ENCODE assay signal across 1 cellular context in genomic region chr3:52005571-52005986, GRCh38.
TF ChIP-seq lines count a peak whose summit lies in the region.

No MANE protein-coding gene starts in this region.

TF ChIP-seq in HepG2, 621 proteins besides CTCF, POLR2A, EP300 and RAD21:
- no peak for TF ChIP-seq PHF8 (CRISPR knock-in tag; IDR thresholded peaks at IDR 0.05)
- TF ChIP-seq MEF2D (CRISPR knock-in tag; IDR thresholded peaks at IDR 0.05): 0 out of 2 replicates have a peak, but pooled peaks have one; percentile 29
- TF ChIP-seq ZSCAN25 (CRISPR knock-in tag; IDR thresholded peaks at IDR 0.05): no peak
- peak; percentile 27; the same call in 1 of the 2 replicates for TF ChIP-seq GABPB1 (CRISPR knock-in tag; IDR thresholded peaks at IDR 0.05)
- TF ChIP-seq TARDBP (CRISPR knock-in tag; IDR thresholded peaks at IDR 0.05): no peak
- TF ChIP-seq ZBTB38 (CRISPR knock-in tag; IDR thresholded peaks at IDR 0.05): 0 out of 2 replicates have a peak, but pooled peaks have one; percentile 28
- no peak for TF ChIP-seq MAF1 (CRISPR knock-in tag; IDR thresholded peaks at IDR 0.05; ENCODE audit: borderline replicate concordance)
- TF ChIP-seq ZNF709 (CRISPR knock-in tag; IDR thresholded peaks at IDR 0.05): no peak
- TF ChIP-seq, protein P1, sequence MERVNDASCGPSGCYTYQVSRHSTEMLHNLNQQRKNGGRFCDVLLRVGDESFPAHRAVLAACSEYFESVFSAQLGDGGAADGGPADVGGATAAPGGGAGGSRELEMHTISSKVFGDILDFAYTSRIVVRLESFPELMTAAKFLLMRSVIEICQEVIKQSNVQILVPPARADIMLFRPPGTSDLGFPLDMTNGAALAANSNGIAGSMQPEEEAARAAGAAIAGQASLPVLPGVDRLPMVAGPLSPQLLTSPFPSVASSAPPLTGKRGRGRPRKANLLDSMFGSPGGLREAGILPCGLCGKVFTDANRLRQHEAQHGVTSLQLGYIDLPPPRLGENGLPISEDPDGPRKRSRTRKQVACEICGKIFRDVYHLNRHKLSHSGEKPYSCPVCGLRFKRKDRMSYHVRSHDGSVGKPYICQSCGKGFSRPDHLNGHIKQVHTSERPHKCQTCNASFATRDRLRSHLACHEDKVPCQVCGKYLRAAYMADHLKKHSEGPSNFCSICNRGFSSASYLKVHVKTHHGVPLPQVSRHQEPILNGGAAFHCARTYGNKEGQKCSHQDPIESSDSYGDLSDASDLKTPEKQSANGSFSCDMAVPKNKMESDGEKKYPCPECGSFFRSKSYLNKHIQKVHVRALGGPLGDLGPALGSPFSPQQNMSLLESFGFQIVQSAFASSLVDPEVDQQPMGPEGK (CRISPR knock-in tag; IDR thresholded peaks at IDR 0.05): peak; percentile 30; the same call in 1 of the 2 replicates
- no peak for TF ChIP-seq ZNF562 (CRISPR knock-in tag; IDR thresholded peaks at IDR 0.05; ENCODE audit: borderline replicate concordance)
- TF ChIP-seq, protein P2, sequence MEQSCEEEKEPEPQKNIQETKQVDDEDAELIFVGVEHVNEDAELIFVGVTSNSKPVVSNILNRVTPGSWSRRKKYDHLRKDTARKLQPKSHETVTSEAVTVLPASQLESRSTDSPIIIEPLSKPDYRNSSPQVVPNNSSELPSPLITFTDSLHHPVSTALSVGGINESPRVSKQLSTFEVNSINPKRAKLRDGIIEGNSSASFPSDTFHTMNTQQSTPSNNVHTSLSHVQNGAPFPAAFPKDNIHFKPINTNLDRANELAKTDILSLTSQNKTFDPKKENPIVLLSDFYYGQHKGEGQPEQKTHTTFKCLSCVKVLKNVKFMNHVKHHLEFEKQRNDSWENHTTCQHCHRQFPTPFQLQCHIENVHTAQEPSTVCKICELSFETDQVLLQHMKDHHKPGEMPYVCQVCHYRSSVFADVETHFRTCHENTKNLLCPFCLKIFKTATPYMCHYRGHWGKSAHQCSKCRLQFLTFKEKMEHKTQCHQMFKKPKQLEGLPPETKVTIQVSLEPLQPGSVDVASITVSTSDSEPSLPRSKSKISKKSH (CRISPR knock-in tag; IDR thresholded peaks at IDR 0.05; ENCODE audit: borderline replicate concordance): no peak
- no peak for TF ChIP-seq NFYC (CRISPR knock-in tag; IDR thresholded peaks at IDR 0.05)
- TF ChIP-seq ZNF292 (CRISPR knock-in tag; IDR thresholded peaks at IDR 0.05; ENCODE audit: borderline replicate concordance, low read depth): no peak
- TF ChIP-seq ZNF768 (CRISPR knock-in tag; IDR thresholded peaks at IDR 0.05): no peak
- TF ChIP-seq ZNF44 (CRISPR knock-in tag; IDR thresholded peaks at IDR 0.05): no peak
- no peak for TF ChIP-seq ZNF660 (CRISPR knock-in tag; IDR thresholded peaks at IDR 0.05; ENCODE audit: borderline replicate concordance, low read depth)
- TF ChIP-seq FIP1L1 (IDR thresholded peaks at IDR 0.05; ENCODE audit: borderline replicate concordance, insufficient read depth, low read depth, low read length): no peak
- TF ChIP-seq ZNF841 (CRISPR knock-in tag; IDR thresholded peaks at IDR 0.05; ENCODE audit: borderline replicate concordance): no peak
- no peak for TF ChIP-seq TGIF2 (CRISPR knock-in tag; IDR thresholded peaks at IDR 0.05)
- no peak for TF ChIP-seq NBN (conservative IDR thresholded peaks at IDR 0.05)
- no peak for TF ChIP-seq HNF4G (IDR thresholded peaks at IDR 0.05; ENCODE audit: borderline replicate concordance, low read depth, low read length)
- TF ChIP-seq HNF4G (CRISPR knock-in tag; IDR thresholded peaks at IDR 0.05; ENCODE audit: borderline replicate concordance, low read depth): no peak
- no peak for TF ChIP-seq ZNF761 (CRISPR knock-in tag; conservative IDR thresholded peaks at IDR 0.05)
- TF ChIP-seq TEAD2 (CRISPR knock-in tag; IDR thresholded peaks at IDR 0.05): no peak
